ENCODE assay signal across 8 cellular contexts in genomic region chr5:137220523-137220927, GRCh38.
DNase-seq lines count a peak whose midpoint lies in the region; ATAC-seq and TF ChIP-seq lines count a peak whose summit lies in the region.

No MANE protein-coding gene starts in this region.

- CTCF ChIA-PET in WTC11 (lab: Charles Lee), result no interaction called here

- no peaks in the 10 kb centered on the region for H3K36me3 Mint-ChIP-seq in WTC11

- no peak for DNase-seq in stimulated activated naive CD8-positive, alpha-beta T cell treated with anti-CD3 and anti-CD28 coated beads, Interleukin-15, amount 100 ng/mL, for 72 hours
- no peak for DNase-seq in stimulated activated naive CD8-positive, alpha-beta T cell treated with anti-CD3 and anti-CD28 coated beads, Interleukin-15, Interleukin-2, amounts not matched to agents 100 U/mL and 50 U/mL, for 24 hours
- peak; percentile 55 for DNase-seq in NCI-H187 treated with DMSO at 0.1 percent for 48 hours (lab: John Stamatoyannopoulos, UW)
- DNase-seq in WTC11 (ENCODE audit: low spot score), result no peak
- DNase-seq in iPS DF 19.7 (ENCODE audit: low read depth, low spot score), result peak; percentile 63
- DNase-seq in globus pallidus (ENCODE audit: low spot score), result no peak
- DNase-seq in stimulated activated CD4-positive, alpha-beta T cell treated with anti-CD3 and anti-CD28 coated beads, Interleukin-4, amount 100 ng/mL, for 4 hours, result no peak

- H3K27me3 Mint-ChIP-seq in stimulated activated naive CD8-positive, alpha-beta T cell treated with anti-CD3 and anti-CD28 coated beads, Interleukin-15, amount 100 ng/mL, for 72 hours, result no peaks in the 10 kb centered on the region
- no peaks in the 10 kb centered on the region for H3K27me3 Mint-ChIP-seq in WTC11 (ENCODE audit: low read depth)

- no peak overlapping the region for H3K27ac Mint-ChIP-seq in stimulated activated naive CD8-positive, alpha-beta T cell treated with anti-CD3 and anti-CD28 coated beads, Interleukin-15, amount 100 ng/mL, for 72 hours
- H3K27ac Mint-ChIP-seq in WTC11, result no peak overlapping the region

- H3K4me3 Mint-ChIP-seq in stimulated activated naive CD8-positive, alpha-beta T cell treated with anti-CD3 and anti-CD28 coated beads, Interleukin-15, amount 100 ng/mL, for 72 hours, result no peak overlapping the region
- no peak overlapping the region for H3K4me3 Mint-ChIP-seq in WTC11

- POLR2A ChIA-PET in WTC11 (lab: Charles Lee), result no interaction called here

- no peaks in the 10 kb centered on the region for H3K4me1 Mint-ChIP-seq in stimulated activated naive CD8-positive, alpha-beta T cell treated with anti-CD3 and anti-CD28 coated beads, Interleukin-15, amount 100 ng/mL, for 72 hours
- no peaks in the 10 kb centered on the region for H3K4me1 Mint-ChIP-seq in WTC11

- peak; percentile 16; the same call in 1 of the 2 replicates for TF ChIP-seq CTCF in WTC11 (IDR thresholded peaks at IDR 0.05)

- peak; percentile 81 for ATAC-seq in stimulated activated naive CD8-positive, alpha-beta T cell treated with anti-CD3 and anti-CD28 coated beads, Interleukin-15, amount 100 ng/mL, for 72 hours
- ATAC-seq in stimulated activated naive CD8-positive, alpha-beta T cell treated with anti-CD3 and anti-CD28 coated beads, Interleukin-15, Interleukin-2, amounts not matched to agents 100 U/mL and 50 U/mL, for 24 hours, result no peak
- ATAC-seq in HG02840 (IDR thresholded peaks at IDR 0.05; ENCODE audit: low FRiP score, unreplicated experiment), result peak; percentile 66
- peak; percentile 99 for ATAC-seq in WTC11

- H3K9me3 Mint-ChIP-seq in stimulated activated naive CD8-positive, alpha-beta T cell treated with anti-CD3 and anti-CD28 coated beads, Interleukin-15, amount 100 ng/mL, for 72 hours, result no peaks in the 10 kb centered on the region
- no peaks in the 10 kb centered on the region for H3K9me3 Mint-ChIP-seq in WTC11

TF ChIP-seq in WTC11, 78 proteins besides CTCF, POLR2A, EP300 and RAD21:
- TF ChIP-seq GABPB1 (CRISPR knock-in tag; IDR thresholded peaks at IDR 0.05) (0 out of 2 replicates have a peak, but pooled peaks have one; percentile 47), AFF4 (CRISPR knock-in tag; IDR thresholded peaks at IDR 0.05; ENCODE audit: borderline replicate concordance) (no peak)

Comparison
In these comparisons a context has a peak if more than half of its experiments do, and no peak if none do; other contexts are left out.
1. DNase-seq: peak in NCI-H187 treated with DMSO at 0.1 percent for 48 hours (single experiment) and iPS DF 19.7 (single experiment); none in stimulated activated naive CD8-positive, alpha-beta T cell treated with anti-CD3 and anti-CD28 coated beads, Interleukin-15, amount 100 ng/mL, for 72 hours (0 of 2), stimulated activated naive CD8-positive, alpha-beta T cell treated with anti-CD3 and anti-CD28 coated beads, Interleukin-15, Interleukin-2, amounts not matched to agents 100 U/mL and 50 U/mL, for 24 hours (single experiment), WTC11 (single experiment), globus pallidus (single experiment) and stimulated activated CD4-positive, alpha-beta T cell treated with anti-CD3 and anti-CD28 coated beads, Interleukin-4, amount 100 ng/mL, for 4 hours (0 of 2).